In the genomic region with DNA sequence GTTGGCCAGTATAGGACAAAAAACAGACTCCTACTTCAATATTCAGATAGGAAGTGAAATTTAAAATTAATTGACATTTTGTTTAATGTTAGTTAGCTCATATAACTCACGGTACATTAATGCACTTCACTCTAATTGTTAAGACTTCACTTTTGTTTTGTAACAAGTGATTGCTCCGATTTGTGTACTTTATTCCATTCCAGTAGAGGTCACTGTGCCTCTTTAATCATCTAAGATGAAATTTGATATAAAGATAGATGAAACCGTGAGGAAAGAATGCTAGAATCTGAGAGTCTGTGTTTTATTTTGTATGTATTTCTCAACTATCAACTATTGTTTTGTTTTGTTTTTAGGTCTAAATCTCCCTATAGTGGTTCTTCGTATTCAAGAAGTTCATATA, we compare ENCODE assay signal across 12 cellular contexts. TPM values are rescaled to one million over a fixed set of nuclear protein-coding genes. Genes with fewer than 3 reads are reported as not detected.
DNase-seq lines count a peak whose midpoint lies in the region; ATAC-seq and TF ChIP-seq lines count a peak whose summit lies in the region.
"Had no signal": no experiment of that assay in that cellular context is flagged by ENCODE, and none has a peak within 500 bp of the region (broad histone marks: within the 10 kb centered on the region; RNA-seq: fewer than 3 reads in every experiment).

No MANE protein-coding gene starts in this region.

- no peaks in the 10 kb centered on the region for H3K9me2 ChIP-seq in DOHH2 (replicated peaks; ENCODE audit: control insufficient read depth, low read length)

- no peak overlapping the region for H3K4me2 ChIP-seq in DOHH2 (ENCODE audit: low read length)

- peak; percentile 3 for DNase-seq in NCI-H2171 (lab: John Stamatoyannopoulos, UW)
- no peak for DNase-seq in chondrocyte (ENCODE audit: low spot score)
- DNase-seq in non-pigmented ciliary epithelial cell (ENCODE audit: low read depth): peak; percentile 10
- no peak for DNase-seq in iPS-NIHi7 (ENCODE audit: extremely low spot score)
- DNase-seq in iPS-NIHi11 (ENCODE audit: low spot score): no peak
- no peak for DNase-seq in ureter (ENCODE audit: low spot score)
- DNase-seq: activated CD4-positive, alpha-beta T cell treated with anti-CD3 and anti-CD28 coated beads, Interleukin-2, amount 50 U/mL, for 4 hours; cerebellar nuclear complex; left lung; uterus had no signal

- no peaks in the 10 kb centered on the region for H3K79me2 ChIP-seq in DOHH2 (ENCODE audit: control insufficient read depth, low read length)

- TF ChIP-seq CTCF in DOHH2 (IDR thresholded peaks at IDR 0.05; ENCODE audit: low read depth, low read length, poor library complexity, severe bottlenecking): peak; percentile 44
- TF ChIP-seq CTCF in chondrocyte (IDR thresholded peaks at IDR 0.05): peak; percentile 80

- no peaks in the 10 kb centered on the region for H3K9me3 Mint-ChIP-seq in chondrocyte (ENCODE audit: low read depth)

- H3K9me3 ChIP-seq in DOHH2 (ENCODE audit: control insufficient read depth, insufficient read depth, low read length): no peaks in the 10 kb centered on the region
- H3K9me3 ChIP-seq: left lung, uterus had no signal

- no peak overlapping the region for H3K27ac Mint-ChIP-seq in chondrocyte (ENCODE audit: unreplicated experiment)

- H3F3A ChIP-seq in DOHH2 (ENCODE audit: control insufficient read depth, insufficient read depth): peaks cover 9% of the 10 kb centered on the region

- no peak overlapping the region for H3K4me3 Mint-ChIP-seq in chondrocyte (ENCODE audit: unreplicated experiment)

- H3K36me3 Mint-ChIP-seq in chondrocyte (ENCODE audit: low read depth): peaks cover 49% of the 10 kb centered on the region

- no peaks in the 10 kb centered on the region for H3K4me1 Mint-ChIP-seq in chondrocyte (ENCODE audit: low read depth)

- no peak overlapping the region for H3K4me3 ChIP-seq in DOHH2 (ENCODE audit: low read length)
- H3K4me3 ChIP-seq: left lung, uterus had no signal

- H3K36me3 ChIP-seq in DOHH2 (ENCODE audit: control insufficient read depth, low read length): peaks cover 93% of the 10 kb centered on the region
- H3K36me3 ChIP-seq: uterus had no signal

- H4K20me1 ChIP-seq in DOHH2 (ENCODE audit: control insufficient read depth, insufficient read depth, low read depth, low read length): no peaks in the 10 kb centered on the region

- no peaks in the 10 kb centered on the region for H3K4me1 ChIP-seq in DOHH2 (ENCODE audit: control insufficient read depth, low read length)
- H3K4me1 ChIP-seq: left lung, uterus had no signal

- H3K27me3 Mint-ChIP-seq in chondrocyte (ENCODE audit: low read depth): no peaks in the 10 kb centered on the region

- no peaks in the 10 kb centered on the region for H3K27me3 ChIP-seq in DOHH2 (ENCODE audit: control insufficient read depth, low read length)
- H3K27me3 ChIP-seq: left lung, uterus had no signal

- no peak for ATAC-seq in GM21619 (IDR thresholded peaks at IDR 0.05; ENCODE audit: unreplicated experiment)
- ATAC-seq: left lung had no signal

- H3K27ac ChIP-seq in DOHH2 (ENCODE audit: low read depth, low read length): no peak overlapping the region
- H3K27ac ChIP-seq: left lung, uterus had no signal

RNA-seq across cellular contexts. Expression of a gene that starts 29.0 kb away (rescaled TPM):
- total RNA-seq in chondrocyte (30.9 to 40.8 TPM (median 33.0 TPM) in 3 replicates), ureter (56.1 TPM)

Comparison
In these comparisons a context has a peak if more than half of its experiments do, and no peak if none do; other contexts are left out.
1. DNase-seq: peak in NCI-H2171 (single experiment) and non-pigmented ciliary epithelial cell (single experiment); none in chondrocyte (single experiment), iPS-NIHi7 (single experiment), iPS-NIHi11 (single experiment) and ureter (single experiment).